In the genomic region with DNA sequence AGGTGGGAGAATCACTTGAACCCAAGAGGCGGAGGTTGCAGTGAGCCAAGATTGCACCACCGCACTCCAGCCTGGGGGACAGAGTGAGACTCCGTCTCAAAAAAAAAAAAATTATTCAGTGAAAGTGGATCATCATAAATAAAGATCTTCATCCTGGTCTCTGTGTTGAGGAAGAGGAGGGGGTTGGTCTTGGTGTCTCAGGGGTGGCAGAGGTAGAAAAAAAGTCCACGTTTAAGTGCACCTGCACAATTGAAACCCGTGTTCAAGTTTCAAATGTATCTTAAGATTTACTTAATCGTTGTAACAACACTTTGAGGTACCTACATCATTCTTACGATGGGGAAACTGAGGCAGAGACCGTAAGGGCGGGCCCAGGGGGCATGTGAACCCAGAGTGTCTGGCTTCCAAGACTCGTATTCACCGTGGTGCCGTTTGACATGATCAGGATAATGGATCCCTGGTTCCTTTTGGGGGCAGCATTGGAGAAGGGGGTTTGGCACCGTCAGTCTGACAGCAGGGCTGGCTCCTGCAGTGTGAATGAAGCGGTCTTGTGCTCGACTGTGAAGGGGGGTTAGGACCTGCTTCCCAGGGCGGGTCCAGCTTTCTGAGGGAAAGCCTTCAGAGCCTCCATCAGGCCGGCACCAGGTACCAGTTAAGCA, we compare ENCODE assay signal across 8 cellular contexts. TPM values are rescaled to one million over a fixed set of nuclear protein-coding genes. Genes with fewer than 3 reads are reported as not detected.
DNase-seq lines count a peak whose midpoint lies in the region; ATAC-seq and TF ChIP-seq lines count a peak whose summit lies in the region.

No MANE protein-coding gene starts in this region.

- DNase-seq in GM12864 (ENCODE audit: low read depth): no peak
- no peak for DNase-seq in activated T-helper 1 cell treated with anti-CD3 and anti-CD28 coated beads, Interleukin-12 subunit alpha, Interleukin-12 subunit beta, Interleukin-2, Interleukin-4 antibody, amounts not matched to agents 30 ng/mL and 10 ng/mL and 1 ng/mL, durations not matched to agents 14 hours and 24 hours and 36 hours (ENCODE audit: low spot score)
- no peak for DNase-seq in iPS DF 6.9 (ENCODE audit: low read depth, low spot score)
- no peak for DNase-seq in SKM-1 treated with dmso at 0.1 percent for 144 hours (lab: John Stamatoyannopoulos, UW; ENCODE audit: unreplicated experiment)
- no peak for DNase-seq in inferior parietal cortex (ENCODE audit: extremely low spot score)

- no peak for TF ChIP-seq CTCF in GM12864 (IDR thresholded peaks at IDR 0.05; ENCODE audit: low read depth, low read length, missing control alignments)

- H3K4me1 Mint-ChIP-seq in activated T-helper 1 cell treated with anti-CD3 and anti-CD28 coated beads, Interleukin-12 subunit alpha, Interleukin-12 subunit beta, Interleukin-2, Interleukin-4 antibody, amounts not matched to agents 30 ng/mL and 10 ng/mL and 1 ng/mL, durations not matched to agents 14 hours and 24 hours and 36 hours (ENCODE audit: low read depth): peaks cover 27% of the 10 kb centered on the region

- intact Hi-C loops in activated T-helper 1 cell treated with anti-CD3 and anti-CD28 coated beads, Interleukin-12 subunit alpha, Interleukin-12 subunit beta, Interleukin-2, Interleukin-4 antibody, amounts not matched to agents 30 ng/mL and 10 ng/mL and 1 ng/mL, durations not matched to agents 14 hours and 24 hours and 36 hours (cut with micrococcal nuclease): loop anchor here (2.0 kb wide), 3 partner anchors 25 to 151 kb away; partner anchors contain the start of genes BCL2L1 and HM13

- H3K27me3 ChIP-seq in iPS DF 6.9 (ENCODE audit: control insufficient read depth, insufficient read depth, low read length): no peaks in the 10 kb centered on the region
- no peaks in the 10 kb centered on the region for H3K27me3 ChIP-seq in stomach smooth muscle (ENCODE audit: control insufficient read depth in 1 of 2, insufficient read depth in 2 of 2, low read length in 2 of 2)

- H3K4me1 ChIP-seq in iPS DF 6.9 (ENCODE audit: control insufficient read depth, insufficient read depth, low read length) (peaks cover 4% of the 10 kb centered on the region), stomach smooth muscle (ENCODE audit: control insufficient read depth, insufficient read depth, low read length) (peaks cover 25% of the 10 kb centered on the region)

- WGBS in iPS DF 6.9 (ENCODE audit: insufficient coverage, insufficient read length): no CpG with 5 or more reads among the region's 17 CpGs

- H3K9me3 Mint-ChIP-seq in activated T-helper 1 cell treated with anti-CD3 and anti-CD28 coated beads, Interleukin-12 subunit alpha, Interleukin-12 subunit beta, Interleukin-2, Interleukin-4 antibody, amounts not matched to agents 30 ng/mL and 10 ng/mL and 1 ng/mL, durations not matched to agents 14 hours and 24 hours and 36 hours: no peaks in the 10 kb centered on the region

- H3K27ac ChIP-seq in iPS DF 6.9 (ENCODE audit: low read length): peak overlapping the region; percentile 2
- peak overlapping the region; percentile 94 for H3K27ac ChIP-seq in stomach smooth muscle (ENCODE audit: low read length)

- H3K4me3 Mint-ChIP-seq in activated T-helper 1 cell treated with anti-CD3 and anti-CD28 coated beads, Interleukin-12 subunit alpha, Interleukin-12 subunit beta, Interleukin-2, Interleukin-4 antibody, amounts not matched to agents 30 ng/mL and 10 ng/mL and 1 ng/mL, durations not matched to agents 14 hours and 24 hours and 36 hours: peak overlapping the region; percentile 82

- peak overlapping the region; percentile 88 for H3K27ac Mint-ChIP-seq in activated T-helper 1 cell treated with anti-CD3 and anti-CD28 coated beads, Interleukin-12 subunit alpha, Interleukin-12 subunit beta, Interleukin-2, Interleukin-4 antibody, amounts not matched to agents 30 ng/mL and 10 ng/mL and 1 ng/mL, durations not matched to agents 14 hours and 24 hours and 36 hours

- ATAC-seq in HG03342 (IDR thresholded peaks at IDR 0.05; ENCODE audit: unreplicated experiment) (peak; percentile 2), GM21367 (IDR thresholded peaks at IDR 0.05; ENCODE audit: unreplicated experiment) (no peak)

- H3K36me3 ChIP-seq in iPS DF 6.9 (ENCODE audit: control insufficient read depth, insufficient read depth, low read length): no peaks in the 10 kb centered on the region; the same call in 1 of the 2 replicates
- peaks cover 0 to 5% of the 10 kb centered on the region in 2 donors for H3K36me3 ChIP-seq in stomach smooth muscle (ENCODE audit: control insufficient read depth in 2 of 2, insufficient read depth in 2 of 2, low read length in 2 of 2)

- H3K4me3 ChIP-seq in GM12864 (ENCODE audit: low read depth, low read length): peak overlapping the region; percentile 50
- H3K4me3 ChIP-seq in iPS DF 6.9 (ENCODE audit: low read length): peak overlapping the region; percentile 16; the same call in 1 of the 2 replicates
- H3K4me3 ChIP-seq in stomach smooth muscle (ENCODE audit: low read length in 2 of 2): peak overlapping the region; percentile 73 to 78

- H3K9ac ChIP-seq in stomach smooth muscle (ENCODE audit: low read length in 2 of 2): peak overlapping the region; percentile 57 to 90

- H3K9me3 ChIP-seq in iPS DF 6.9 (ENCODE audit: control insufficient read depth, insufficient read depth, low read length) (no peaks in the 10 kb centered on the region), stomach smooth muscle (ENCODE audit: control insufficient read depth in 2 of 2, low read length in 2 of 2) (no peaks in the 10 kb centered on the region)

- H3K27me3 Mint-ChIP-seq in activated T-helper 1 cell treated with anti-CD3 and anti-CD28 coated beads, Interleukin-12 subunit alpha, Interleukin-12 subunit beta, Interleukin-2, Interleukin-4 antibody, amounts not matched to agents 30 ng/mL and 10 ng/mL and 1 ng/mL, durations not matched to agents 14 hours and 24 hours and 36 hours (ENCODE audit: insufficient read depth): no peaks in the 10 kb centered on the region

- peaks cover 19% of the 10 kb centered on the region for H3K36me3 Mint-ChIP-seq in activated T-helper 1 cell treated with anti-CD3 and anti-CD28 coated beads, Interleukin-12 subunit alpha, Interleukin-12 subunit beta, Interleukin-2, Interleukin-4 antibody, amounts not matched to agents 30 ng/mL and 10 ng/mL and 1 ng/mL, durations not matched to agents 14 hours and 24 hours and 36 hours (ENCODE audit: low read depth)

RNA-seq across cellular contexts. Expression of gene ID1, which starts 32.9 kb away (rescaled TPM):
- total RNA-seq in activated T-helper 1 cell treated with anti-CD3 and anti-CD28 coated beads, Interleukin-12 subunit alpha, Interleukin-12 subunit beta, Interleukin-2, Interleukin-4 antibody, amounts not matched to agents 30 ng/mL and 10 ng/mL and 1 ng/mL, durations not matched to agents 14 hours and 24 hours and 36 hours: 3.4 and 4.0 TPM in 2 replicates

RNA-seq across cellular contexts. Expression of gene HM13, which starts 57.9 kb away (rescaled TPM):
- 215 and 228 TPM in 2 replicates for total RNA-seq in activated T-helper 1 cell treated with anti-CD3 and anti-CD28 coated beads, Interleukin-12 subunit alpha, Interleukin-12 subunit beta, Interleukin-2, Interleukin-4 antibody, amounts not matched to agents 30 ng/mL and 10 ng/mL and 1 ng/mL, durations not matched to agents 14 hours and 24 hours and 36 hours

Comparison
In these comparisons a context has a peak if more than half of its experiments do, and no peak if none do; other contexts are left out.
1. H3K4me3 ChIP-seq: peak in every context shown above with its lines; median percentile 76 in stomach smooth muscle; 50 in GM12864; 16 in iPS DF 6.9.